1 cellular context compared by ENCODE assay signal in genomic region chr2:191860760-191861466, GRCh38.
TF ChIP-seq lines count a peak whose summit lies in the region.

No MANE protein-coding gene starts in this region.

TF ChIP-seq in HepG2, 621 proteins besides CTCF, POLR2A, EP300 and RAD21 (continues in another document):
- TF ChIP-seq, protein P1, sequence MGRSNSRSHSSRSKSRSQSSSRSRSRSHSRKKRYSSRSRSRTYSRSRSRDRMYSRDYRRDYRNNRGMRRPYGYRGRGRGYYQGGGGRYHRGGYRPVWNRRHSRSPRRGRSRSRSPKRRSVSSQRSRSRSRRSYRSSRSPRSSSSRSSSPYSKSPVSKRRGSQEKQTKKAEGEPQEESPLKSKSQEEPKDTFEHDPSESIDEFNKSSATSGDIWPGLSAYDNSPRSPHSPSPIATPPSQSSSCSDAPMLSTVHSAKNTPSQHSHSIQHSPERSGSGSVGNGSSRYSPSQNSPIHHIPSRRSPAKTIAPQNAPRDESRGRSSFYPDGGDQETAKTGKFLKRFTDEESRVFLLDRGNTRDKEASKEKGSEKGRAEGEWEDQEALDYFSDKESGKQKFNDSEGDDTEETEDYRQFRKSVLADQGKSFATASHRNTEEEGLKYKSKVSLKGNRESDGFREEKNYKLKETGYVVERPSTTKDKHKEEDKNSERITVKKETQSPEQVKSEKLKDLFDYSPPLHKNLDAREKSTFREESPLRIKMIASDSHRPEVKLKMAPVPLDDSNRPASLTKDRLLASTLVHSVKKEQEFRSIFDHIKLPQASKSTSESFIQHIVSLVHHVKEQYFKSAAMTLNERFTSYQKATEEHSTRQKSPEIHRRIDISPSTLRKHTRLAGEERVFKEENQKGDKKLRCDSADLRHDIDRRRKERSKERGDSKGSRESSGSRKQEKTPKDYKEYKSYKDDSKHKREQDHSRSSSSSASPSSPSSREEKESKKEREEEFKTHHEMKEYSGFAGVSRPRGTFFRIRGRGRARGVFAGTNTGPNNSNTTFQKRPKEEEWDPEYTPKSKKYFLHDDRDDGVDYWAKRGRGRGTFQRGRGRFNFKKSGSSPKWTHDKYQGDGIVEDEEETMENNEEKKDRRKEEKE (IDR thresholded peaks at IDR 0.05): no peak
- 0 out of 2 replicates have a peak, but pooled peaks have one; percentile 17 for TF ChIP-seq STAG1 (CRISPR knock-in tag; IDR thresholded peaks at IDR 0.05)
- TF ChIP-seq MTF2 (CRISPR knock-in tag; IDR thresholded peaks at IDR 0.05; ENCODE audit: borderline replicate concordance): no peak
- no peak for TF ChIP-seq ZNF567 (CRISPR knock-in tag; IDR thresholded peaks at IDR 0.05; ENCODE audit: borderline replicate concordance)
- TF ChIP-seq PHF8 (CRISPR knock-in tag; IDR thresholded peaks at IDR 0.05): peak; percentile 41
- TF ChIP-seq ZNF275 (CRISPR knock-in tag; IDR thresholded peaks at IDR 0.05; ENCODE audit: borderline replicate concordance): no peak
- TF ChIP-seq ATRX (CRISPR knock-in tag; IDR thresholded peaks at IDR 0.05; ENCODE audit: borderline replicate concordance): no peak
- TF ChIP-seq, protein P2, sequence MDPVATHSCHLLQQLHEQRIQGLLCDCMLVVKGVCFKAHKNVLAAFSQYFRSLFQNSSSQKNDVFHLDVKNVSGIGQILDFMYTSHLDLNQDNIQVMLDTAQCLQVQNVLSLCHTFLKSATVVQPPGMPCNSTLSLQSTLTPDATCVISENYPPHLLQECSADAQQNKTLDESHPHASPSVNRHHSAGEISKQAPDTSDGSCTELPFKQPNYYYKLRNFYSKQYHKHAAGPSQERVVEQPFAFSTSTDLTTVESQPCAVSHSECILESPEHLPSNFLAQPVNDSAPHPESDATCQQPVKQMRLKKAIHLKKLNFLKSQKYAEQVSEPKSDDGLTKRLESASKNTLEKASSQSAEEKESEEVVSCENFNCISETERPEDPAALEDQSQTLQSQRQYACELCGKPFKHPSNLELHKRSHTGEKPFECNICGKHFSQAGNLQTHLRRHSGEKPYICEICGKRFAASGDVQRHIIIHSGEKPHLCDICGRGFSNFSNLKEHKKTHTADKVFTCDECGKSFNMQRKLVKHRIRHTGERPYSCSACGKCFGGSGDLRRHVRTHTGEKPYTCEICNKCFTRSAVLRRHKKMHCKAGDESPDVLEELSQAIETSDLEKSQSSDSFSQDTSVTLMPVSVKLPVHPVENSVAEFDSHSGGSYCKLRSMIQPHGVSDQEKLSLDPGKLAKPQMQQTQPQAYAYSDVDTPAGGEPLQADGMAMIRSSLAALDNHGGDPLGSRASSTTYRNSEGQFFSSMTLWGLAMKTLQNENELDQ (CRISPR knock-in tag; IDR thresholded peaks at IDR 0.05; ENCODE audit: borderline replicate concordance): no peak
- peak; percentile 85 for TF ChIP-seq TEAD3 (CRISPR knock-in tag; optimal IDR thresholded peaks at IDR 0.05; ENCODE audit: borderline replicate concordance)
- TF ChIP-seq, protein P3, sequence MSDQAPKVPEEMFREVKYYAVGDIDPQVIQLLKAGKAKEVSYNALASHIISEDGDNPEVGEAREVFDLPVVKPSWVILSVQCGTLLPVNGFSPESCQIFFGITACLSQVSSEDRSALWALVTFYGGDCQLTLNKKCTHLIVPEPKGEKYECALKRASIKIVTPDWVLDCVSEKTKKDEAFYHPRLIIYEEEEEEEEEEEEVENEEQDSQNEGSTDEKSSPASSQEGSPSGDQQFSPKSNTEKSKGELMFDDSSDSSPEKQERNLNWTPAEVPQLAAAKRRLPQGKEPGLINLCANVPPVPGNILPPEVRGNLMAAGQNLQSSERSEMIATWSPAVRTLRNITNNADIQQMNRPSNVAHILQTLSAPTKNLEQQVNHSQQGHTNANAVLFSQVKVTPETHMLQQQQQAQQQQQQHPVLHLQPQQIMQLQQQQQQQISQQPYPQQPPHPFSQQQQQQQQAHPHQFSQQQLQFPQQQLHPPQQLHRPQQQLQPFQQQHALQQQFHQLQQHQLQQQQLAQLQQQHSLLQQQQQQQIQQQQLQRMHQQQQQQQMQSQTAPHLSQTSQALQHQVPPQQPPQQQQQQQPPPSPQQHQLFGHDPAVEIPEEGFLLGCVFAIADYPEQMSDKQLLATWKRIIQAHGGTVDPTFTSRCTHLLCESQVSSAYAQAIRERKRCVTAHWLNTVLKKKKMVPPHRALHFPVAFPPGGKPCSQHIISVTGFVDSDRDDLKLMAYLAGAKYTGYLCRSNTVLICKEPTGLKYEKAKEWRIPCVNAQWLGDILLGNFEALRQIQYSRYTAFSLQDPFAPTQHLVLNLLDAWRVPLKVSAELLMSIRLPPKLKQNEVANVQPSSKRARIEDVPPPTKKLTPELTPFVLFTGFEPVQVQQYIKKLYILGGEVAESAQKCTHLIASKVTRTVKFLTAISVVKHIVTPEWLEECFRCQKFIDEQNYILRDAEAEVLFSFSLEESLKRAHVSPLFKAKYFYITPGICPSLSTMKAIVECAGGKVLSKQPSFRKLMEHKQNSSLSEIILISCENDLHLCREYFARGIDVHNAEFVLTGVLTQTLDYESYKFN (CRISPR knock-in tag; conservative IDR thresholded peaks at IDR 0.05): peak; percentile 79
- TF ChIP-seq ZC3H13 (CRISPR knock-in tag; IDR thresholded peaks at IDR 0.05): no peak
- TF ChIP-seq ZNF414 (CRISPR knock-in tag; IDR thresholded peaks at IDR 0.05): no peak
- TF ChIP-seq ZNF577 (CRISPR knock-in tag; IDR thresholded peaks at IDR 0.05; ENCODE audit: borderline replicate concordance, low read depth): no peak
- peak; percentile 78; the same call in 1 of the 2 replicates for TF ChIP-seq SSRP1 (CRISPR knock-in tag; IDR thresholded peaks at IDR 0.05)
- no peak for TF ChIP-seq ZC3H4 (CRISPR knock-in tag; IDR thresholded peaks at IDR 0.05; ENCODE audit: borderline replicate concordance)
- TF ChIP-seq, protein P4, sequence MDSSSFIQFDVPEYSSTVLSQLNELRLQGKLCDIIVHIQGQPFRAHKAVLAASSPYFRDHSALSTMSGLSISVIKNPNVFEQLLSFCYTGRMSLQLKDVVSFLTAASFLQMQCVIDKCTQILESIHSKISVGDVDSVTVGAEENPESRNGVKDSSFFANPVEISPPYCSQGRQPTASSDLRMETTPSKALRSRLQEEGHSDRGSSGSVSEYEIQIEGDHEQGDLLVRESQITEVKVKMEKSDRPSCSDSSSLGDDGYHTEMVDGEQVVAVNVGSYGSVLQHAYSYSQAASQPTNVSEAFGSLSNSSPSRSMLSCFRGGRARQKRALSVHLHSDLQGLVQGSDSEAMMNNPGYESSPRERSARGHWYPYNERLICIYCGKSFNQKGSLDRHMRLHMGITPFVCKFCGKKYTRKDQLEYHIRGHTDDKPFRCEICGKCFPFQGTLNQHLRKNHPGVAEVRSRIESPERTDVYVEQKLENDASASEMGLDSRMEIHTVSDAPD (CRISPR knock-in tag; IDR thresholded peaks at IDR 0.05): no peak
- peak; percentile 55; the same call in 1 of the 2 replicates for TF ChIP-seq TBX2 (CRISPR knock-in tag; IDR thresholded peaks at IDR 0.05; ENCODE audit: borderline replicate concordance)
- no peak for TF ChIP-seq KDM3A (CRISPR knock-in tag; IDR thresholded peaks at IDR 0.05; ENCODE audit: low read depth)
- TF ChIP-seq ARNTL (CRISPR knock-in tag; IDR thresholded peaks at IDR 0.05): no peak
- no peak for TF ChIP-seq SMARCE1 (IDR thresholded peaks at IDR 0.05; ENCODE audit: borderline replicate concordance)
- no peak for TF ChIP-seq ZNF557 (CRISPR knock-in tag; IDR thresholded peaks at IDR 0.05)
- TF ChIP-seq ZBTB46 (CRISPR knock-in tag; IDR thresholded peaks at IDR 0.05; ENCODE audit: borderline replicate concordance): no peak; the same call in 1 of the 2 replicates
- peak; percentile 50; the same call in 1 of the 2 replicates for TF ChIP-seq NR2F2 (IDR thresholded peaks at IDR 0.05; ENCODE audit: borderline replicate concordance, low read depth)
- no peak for TF ChIP-seq TRIM22 (IDR thresholded peaks at IDR 0.05)
- peak; percentile 89 for TF ChIP-seq HNF4A (CRISPR knock-in tag; IDR thresholded peaks at IDR 0.05)
- TF ChIP-seq MED8 (CRISPR knock-in tag; IDR thresholded peaks at IDR 0.05; ENCODE audit: insufficient replicate concordance): no peak
- no peak for TF ChIP-seq CENPX (CRISPR knock-in tag; IDR thresholded peaks at IDR 0.05)
- peak; percentile 38; the same call in 1 of the 2 replicates for TF ChIP-seq AHDC1 (CRISPR knock-in tag; IDR thresholded peaks at IDR 0.05; ENCODE audit: borderline replicate concordance)
- no peak for TF ChIP-seq DZIP1 (CRISPR knock-in tag; IDR thresholded peaks at IDR 0.05)
